Comparison of ENCODE assay signal across 20 cellular contexts in the genomic region with DNA sequence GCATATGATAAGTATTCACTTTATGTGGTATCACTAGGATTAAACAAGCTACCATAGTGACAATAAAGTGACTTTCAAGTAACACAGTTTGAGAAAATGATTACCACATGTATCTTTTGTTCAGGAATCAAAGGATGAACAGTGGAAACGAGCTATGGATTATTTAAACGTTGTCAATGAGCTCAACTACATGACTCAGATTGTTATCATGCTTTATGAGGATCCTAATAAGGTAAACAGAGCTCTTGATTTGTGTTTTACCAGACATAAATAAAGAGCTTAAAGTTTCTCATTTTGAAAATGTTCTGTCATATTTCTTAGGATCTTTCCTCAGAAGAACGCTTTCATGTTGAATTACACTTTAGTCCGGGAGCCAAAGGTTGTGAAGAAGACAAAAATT.
"Had no signal": no experiment of that assay in that cellular context is flagged by ENCODE, and none has a peak within 500 bp of the region (broad histone marks: within the 10 kb centered on the region; RNA-seq: fewer than 3 reads in every experiment).

No MANE protein-coding gene starts in this region.

- H3K4me3 ChIP-seq: left ventricle myocardium inferior, lower lobe of right lung, pancreas, stomach, thoracic aorta, transverse colon had no signal

- H3K27ac Mint-ChIP-seq: dendritic cell treated with granulocyte-macrophage colony-stimulating factor and Interleukin-4, amounts not matched to agents 40 ng/mL and 50 ng/mL, for 4 days; immature natural killer cell; memory B cell; natural killer cell treated with Interleukin-12 subunit alpha and Interleukin-12 subunit beta and Interleukin-15 and Interleukin-18, amount 100 ng/mL, for 72 hours; progenitor cell of endocrine pancreas had no signal

- H3K4me1 ChIP-seq: left ventricle myocardium inferior, lower lobe of right lung, pancreas, stomach, transverse colon had no signal

- H3K9me3 Mint-ChIP-seq: dendritic cell treated with granulocyte-macrophage colony-stimulating factor and Interleukin-4, amounts not matched to agents 40 ng/mL and 50 ng/mL, for 4 days; immature natural killer cell; memory B cell; natural killer cell treated with Interleukin-12 subunit alpha and Interleukin-12 subunit beta and Interleukin-15 and Interleukin-18, amount 100 ng/mL, for 72 hours had no signal

- H3K27ac ChIP-seq: left ventricle myocardium inferior, lower lobe of right lung, pancreas, stomach, thoracic aorta, transverse colon had no signal

- DNase-seq: immature natural killer cell; kidney; left cardiac atrium; left ventricle myocardium inferior; lower lobe of right lung; midbrain; occipital lobe; pancreas; right cardiac atrium; small intestine; stimulated activated CD4-positive, alpha-beta T cell treated with anti-CD3 and anti-CD28 coated beads, Interleukin-12 subunit alpha, Interleukin-12 subunit beta, amount 100 ng/mL, for 4 hours; stimulated activated naive CD4-positive, alpha-beta T cell; stomach; substantia nigra; transverse colon had no signal

- H3K27me3 Mint-ChIP-seq: dendritic cell treated with granulocyte-macrophage colony-stimulating factor and Interleukin-4, amounts not matched to agents 40 ng/mL and 50 ng/mL, for 4 days; memory B cell; natural killer cell treated with Interleukin-12 subunit alpha and Interleukin-12 subunit beta and Interleukin-15 and Interleukin-18, amount 100 ng/mL, for 72 hours; progenitor cell of endocrine pancreas had no signal

- FAIRE-seq: kidney, pancreas had no signal

- H3K4me1 Mint-ChIP-seq: immature natural killer cell, memory B cell had no signal

- H3K27me3 ChIP-seq: pancreas, stomach, transverse colon had no signal

- H3K4me3 Mint-ChIP-seq: dendritic cell treated with granulocyte-macrophage colony-stimulating factor and Interleukin-4, amounts not matched to agents 40 ng/mL and 50 ng/mL, for 4 days; immature natural killer cell; memory B cell; natural killer cell treated with Interleukin-12 subunit alpha and Interleukin-12 subunit beta and Interleukin-15 and Interleukin-18, amount 100 ng/mL, for 72 hours had no signal

- ATAC-seq: left cardiac atrium; lower lobe of right lung; natural killer cell treated with Interleukin-12 subunit alpha and Interleukin-12 subunit beta and Interleukin-15 and Interleukin-18, amount 100 ng/mL, for 72 hours; pancreas; right cardiac atrium had no signal
